In the genomic region with DNA sequence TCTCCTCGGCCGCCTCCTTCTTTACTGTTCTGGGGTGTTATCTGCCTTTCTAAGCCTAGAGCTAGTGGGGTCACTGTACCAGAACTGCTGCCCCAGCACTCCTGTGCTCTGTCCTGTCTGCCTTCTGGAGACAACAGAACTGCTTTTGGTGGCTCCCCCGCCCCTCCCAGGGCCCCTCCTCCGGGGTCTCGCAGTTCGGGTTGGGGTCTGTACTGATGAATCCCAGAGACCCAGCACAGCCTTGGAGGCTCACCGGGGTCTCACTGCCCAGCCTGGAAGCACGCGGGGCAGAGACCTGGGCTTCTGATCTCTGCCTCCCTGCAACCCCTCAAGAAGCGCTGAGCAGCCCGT, we compare ENCODE assay signal across 8 cellular contexts. TPM values are rescaled to one million over a fixed set of nuclear protein-coding genes. Genes with fewer than 3 reads are reported as not detected.
DNase-seq lines count a peak whose midpoint lies in the region; ATAC-seq and TF ChIP-seq lines count a peak whose summit lies in the region.

No MANE protein-coding gene starts in this region.

- CTCF ChIA-PET in CD4-positive, alpha-beta memory T cell (lab: Charles Lee; ENCODE audit: partially characterized antibody) = interaction anchor here (0.6 to 5.5 kb wide), 44 partner anchors 10 to 1323 kb away, joined by 3 to 153 read pairs (median 4); a partner anchor contains a TSS
- CTCF ChIA-PET in RWPE1 (lab: Yijun Ruan, JAX) = interaction anchor here (0.6 to 6.5 kb wide), 50 partner anchors 11 to 502 kb away, joined by 3 to 101 read pairs (median 4); a partner anchor contains a TSS

- H3K27ac Mint-ChIP-seq in CD4-positive, alpha-beta memory T cell = peak overlapping the region in 2 of 7 donors; percentile 5 to 52

- DNase-seq in CD4-positive, alpha-beta memory T cell = peak in 1 of 5 donors; percentile 5
- DNase-seq in RWPE1 (ENCODE audit: low spot score) (no peak), esophagus muscularis mucosa (ENCODE audit: extremely low spot score) (no peak), ovary (no peak), RKO (ENCODE audit: low spot score) (no peak), NCI-H2227 treated with DMSO at 0.1 percent for 48 hours (lab: John Stamatoyannopoulos, UW) (no peak)

- H3K36me3 ChIP-seq in CD4-positive, alpha-beta memory T cell (ENCODE audit: insufficient read depth, low read length) = no peaks in the 10 kb centered on the region
- H3K36me3 ChIP-seq in esophagus muscularis mucosa = no peaks in the 10 kb centered on the region
- H3K36me3 ChIP-seq in ovary = no peaks in the 10 kb centered on the region

- peak overlapping the region; percentile 27 for H3K27ac ChIP-seq in CD4-positive, alpha-beta memory T cell (ENCODE audit: low read depth, low read length)
- peak overlapping the region; percentile 48 for H3K27ac ChIP-seq in RWPE1
- peak overlapping the region in 3 of 4 donors; percentile 3 to 68 (median 10) for H3K27ac ChIP-seq in esophagus muscularis mucosa (replicated peaks in 1 of 4)
- H3K27ac ChIP-seq in ovary = no peak overlapping the region

- H3K4me1 Mint-ChIP-seq in CD4-positive, alpha-beta memory T cell = peaks cover 3 to 13% (median 8%) of the 10 kb centered on the region in 4 donors

- H3K9me3 Mint-ChIP-seq in CD4-positive, alpha-beta memory T cell = no peaks in the 10 kb centered on the region

- ATAC-seq in activated CD4-positive, CD25-positive, alpha-beta regulatory T cell treated with anti-CD3 and anti-CD28 coated beads, Interleukin-2, amount 50 U/mL, for 24 hours = no peak
- ATAC-seq in GM21576 (IDR thresholded peaks at IDR 0.05; ENCODE audit: unreplicated experiment) = no peak

- no peak for TF ChIP-seq EP300 in esophagus muscularis mucosa (IDR thresholded peaks at IDR 0.05)
- TF ChIP-seq EP300 in ovary (IDR thresholded peaks at IDR 0.05) = no peak

- H3K9me3 ChIP-seq in CD4-positive, alpha-beta memory T cell (ENCODE audit: control insufficient read depth in 1 of 2, low read length in 2 of 2) = no peaks in the 10 kb centered on the region
- no peaks in the 10 kb centered on the region for H3K9me3 ChIP-seq in esophagus muscularis mucosa
- H3K9me3 ChIP-seq in ovary = no peaks in the 10 kb centered on the region

- TF ChIP-seq CTCF in RWPE1 (conservative IDR thresholded peaks at IDR 0.05; ENCODE audit: low read depth) (no peak), esophagus muscularis mucosa (IDR thresholded peaks at IDR 0.05) (no peak), ovary (IDR thresholded peaks at IDR 0.05) (no peak)

- peak overlapping the region; percentile 69 to 87 (median 78) for H3K4me3 Mint-ChIP-seq in CD4-positive, alpha-beta memory T cell

- intact Hi-C loops in CD4-positive, alpha-beta memory T cell (cut with micrococcal nuclease) = loop anchor here (1.0 to 5.0 kb wide), 5 partner anchors 44 to 502 kb away; a partner anchor contains a TSS
- intact Hi-C loops in esophagus muscularis mucosa (cut with DNase I) = loop anchor here (1.0 to 10.0 kb wide), 4 partner anchors 106 to 498 kb away; a partner anchor contains a TSS
- intact Hi-C loops in ovary (cut with DNase I) = loop anchor here (2.0 to 10.0 kb wide), 5 partner anchors 106 to 498 kb away; a partner anchor contains a TSS

- WGBS in esophagus muscularis mucosa = 44% methylated on average over 5 of the region's 11 CpGs
- WGBS in ovary, 3 donors = 28 to 40% (median 29%) methylated on average over 11 of the region's 11 CpGs

- H3K36me3 Mint-ChIP-seq in CD4-positive, alpha-beta memory T cell = no peaks in the 10 kb centered on the region

- peak overlapping the region in 1 of 2 donors; percentile 69 for H3K4me3 ChIP-seq in CD4-positive, alpha-beta memory T cell (ENCODE audit: low read length in 2 of 2)
- H3K4me3 ChIP-seq in esophagus muscularis mucosa (peak overlapping the region; percentile 49 to 60 (median 54)), ovary (peak overlapping the region; percentile 23)

- no peaks in the 10 kb centered on the region for H3K27me3 ChIP-seq in CD4-positive, alpha-beta memory T cell (ENCODE audit: insufficient read depth, low read length)
- peaks cover 0 to 63% (median 3%) of the 10 kb centered on the region in 4 donors for H3K27me3 ChIP-seq in esophagus muscularis mucosa
- no peaks in the 10 kb centered on the region for H3K27me3 ChIP-seq in ovary

- TF ChIP-seq POLR2A in esophagus muscularis mucosa (IDR thresholded peaks at IDR 0.05; ENCODE audit: low read depth) (no peak), ovary (IDR thresholded peaks at IDR 0.05) (no peak)

- H3K4me1 ChIP-seq in CD4-positive, alpha-beta memory T cell (ENCODE audit: insufficient read depth, low read length) = peaks cover 13% of the 10 kb centered on the region
- H3K4me1 ChIP-seq in esophagus muscularis mucosa (peaks cover 17 to 33% (median 25%) of the 10 kb centered on the region in 4 donors), ovary (ENCODE audit: insufficient read depth) (peaks cover 2% of the 10 kb centered on the region)

- H3K27me3 Mint-ChIP-seq in CD4-positive, alpha-beta memory T cell = peaks cover 0 to 7% of the 10 kb centered on the region in 2 donors

- POLR2A ChIA-PET in CD4-positive, alpha-beta memory T cell (lab: Charles Lee; ENCODE audit: partially characterized antibody) = interaction anchor here (0.9 to 1.0 kb wide), 3 partner anchors 9 to 502 kb away, joined by 3 read pairs; a partner anchor contains a TSS
- POLR2A ChIA-PET in RWPE1 (lab: Yijun Ruan, JAX; ENCODE audit: low non-redundant PET) = interaction anchor here (1.0 kb wide), 1 partner anchor 104 kb away, joined by 3 read pairs; no protein-coding TSS in a partner anchor

RNA-seq across cellular contexts. Expression of a gene that starts 3.2 kb away (rescaled TPM):
- under 1 TPM; 0.52 to 0.89 TPM for total RNA-seq in CD4-positive, alpha-beta memory T cell
- polyA plus RNA-seq in CD4-positive, alpha-beta memory T cell = under 1 TPM in 1 of 2 donors, not detected in 1; 0.15 TPM
- total RNA-seq in esophagus muscularis mucosa (10 to 100 TPM; 11.9 to 22.4 (median 15.9) TPM), ovary (10 to 100 TPM in 2 of 7 donors, 1 to 10 TPM in 5; 2.3 to 20.5 (median 9.3) TPM)
- polyA plus RNA-seq in ovary = 1 to 10 TPM; 2.5 to 4.9 TPM

RNA-seq across cellular contexts. Expression of a gene that starts 48.7 kb away (rescaled TPM):
- total RNA-seq in CD4-positive, alpha-beta memory T cell = 10 to 100 TPM; 78.0 to 81.1 TPM
- 10 to 100 TPM; 17.9 to 20.4 TPM for polyA plus RNA-seq in CD4-positive, alpha-beta memory T cell
- total RNA-seq in esophagus muscularis mucosa = 10 to 100 TPM; 42.8 to 56.4 (median 51.4) TPM
- 10 to 100 TPM; 30.7 to 69.5 (median 49.5) TPM for total RNA-seq in ovary
- 10 to 100 TPM; 16.5 to 19.4 TPM for polyA plus RNA-seq in ovary

Comparison
In these comparisons a context has a peak if more than half of its experiments do, and no peak if none do; other contexts are left out.
1. H3K27ac ChIP-seq: peak in CD4-positive, alpha-beta memory T cell (single experiment), RWPE1 (single experiment) and esophagus muscularis mucosa (3 of 4); none in ovary (0 of 2).